ENCODE assay signal across 7 cellular contexts in the genomic region with DNA sequence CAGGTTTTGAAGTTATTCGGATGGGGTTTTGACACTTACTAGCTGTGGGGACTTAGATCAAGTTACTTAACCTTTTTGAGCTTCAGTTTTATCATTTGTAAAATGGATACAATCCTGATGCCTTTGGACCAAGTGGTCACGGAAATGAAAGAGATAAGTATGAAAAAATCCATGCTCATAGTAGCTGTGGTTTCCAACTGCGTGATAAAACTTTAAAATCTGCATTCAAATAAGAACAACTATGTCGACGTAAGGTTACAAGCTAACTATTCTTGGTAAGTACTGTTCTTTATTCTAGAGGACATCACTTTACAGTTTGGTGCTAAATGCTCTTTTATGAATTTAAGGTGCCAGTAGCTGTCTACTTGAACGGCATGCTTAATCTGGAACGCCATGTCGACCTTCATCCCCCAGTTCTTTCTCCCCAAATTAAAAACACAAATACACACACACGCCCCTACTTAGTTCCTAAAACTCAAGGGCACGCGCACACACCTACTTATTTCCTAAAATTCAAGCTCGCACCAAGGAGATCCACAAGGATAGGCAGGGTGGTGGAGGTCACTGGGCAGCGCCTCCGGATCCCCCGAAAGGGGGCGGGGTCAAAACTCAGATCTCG. TPM values are rescaled to one million over a fixed set of nuclear protein-coding genes. Genes with fewer than 3 reads are reported as not detected.
DNase-seq lines count a peak whose midpoint lies in the region; ATAC-seq and TF ChIP-seq lines count a peak whose summit lies in the region.

No MANE protein-coding gene starts in this region.

- H3K27ac Mint-ChIP-seq in activated CD8-positive, alpha-beta T cell treated with anti-CD3 and anti-CD28 coated beads, Interleukin-2, amount 10 ng/mL, durations not matched to agents 7 days and 5 days = peak overlapping the region; percentile 93
- H3K27ac Mint-ChIP-seq in stimulated activated effector memory CD8-positive, alpha-beta T cell treated with anti-CD3 and anti-CD28 coated beads, Interleukin-12 subunit alpha, Interleukin-12 subunit beta, amount 100 ng/mL, for 72 hours = peak overlapping the region; percentile 100

- CTCF ChIA-PET in HEK293 (lab: Yijun Ruan, JAX) = interaction anchor here (0.6 to 3.8 kb wide), 9 partner anchors 10 to 547 kb away, joined by 3 to 18 read pairs (median 5); no protein-coding TSS in a partner anchor
- CTCF ChIA-PET in activated CD8-positive, alpha-beta T cell treated with anti-CD3 and anti-CD28 coated beads, Interleukin-2, amount 10 ng/mL, durations not matched to agents 7 days and 5 days (lab: Charles Lee) = interaction anchor here (0.6 to 5.8 kb wide), 22 partner anchors 8 to 260 kb away, joined by 3 to 41 read pairs (median 6); a partner anchor contains a TSS

- no peak for DNase-seq in activated CD8-positive, alpha-beta T cell treated with anti-CD3 and anti-CD28 coated beads, Interleukin-2, amount 10 ng/mL, durations not matched to agents 7 days and 5 days
- no peak for DNase-seq in stimulated activated effector memory CD8-positive, alpha-beta T cell treated with anti-CD3 and anti-CD28 coated beads, Interleukin-12 subunit alpha, Interleukin-12 subunit beta, amount 100 ng/mL, for 72 hours (ENCODE audit: low spot score in 2 of 2)
- DNase-seq in DMS53 treated with DMSO at 0.1 percent for 48 hours (lab: John Stamatoyannopoulos, UW; ENCODE audit: unreplicated experiment) (no peak), NCI-H2227 (lab: John Stamatoyannopoulos, UW; ENCODE audit: unreplicated experiment) (no peak)

- H3K36me3 ChIP-seq in HEK293 (ENCODE audit: control insufficient read depth in 2 of 2, insufficient read depth in 1 of 2, low read length in 2 of 2) = peaks cover 0 to 15% of the 10 kb centered on the region in 2 experiments; a peak in 1 of 3 replicates

- peak overlapping the region; percentile 95; the same call in 1 of the 2 replicates for H3K27ac ChIP-seq in HEK293 (ENCODE audit: extremely low read depth, low read depth, low read length)

- POLR2A ChIA-PET in HEK293 (lab: Yijun Ruan, JAX) = interaction anchor here (0.6 to 3.4 kb wide), 27 partner anchors 10 to 288 kb away, joined by 3 to 42 read pairs (median 6); a partner anchor contains a TSS
- POLR2A ChIA-PET in activated CD8-positive, alpha-beta T cell treated with anti-CD3 and anti-CD28 coated beads, Interleukin-2, amount 10 ng/mL, durations not matched to agents 7 days and 5 days (lab: Charles Lee) = interaction anchor here (0.6 to 2.8 kb wide), 48 partner anchors 10 to 1200 kb away, joined by 3 to 66 read pairs (median 4); a partner anchor contains a TSS

- peaks cover 38% of the 10 kb centered on the region for H3K36me3 Mint-ChIP-seq in activated CD8-positive, alpha-beta T cell treated with anti-CD3 and anti-CD28 coated beads, Interleukin-2, amount 10 ng/mL, durations not matched to agents 7 days and 5 days (ENCODE audit: low read depth)
- H3K36me3 Mint-ChIP-seq in stimulated activated effector memory CD8-positive, alpha-beta T cell treated with anti-CD3 and anti-CD28 coated beads, Interleukin-12 subunit alpha, Interleukin-12 subunit beta, amount 100 ng/mL, for 72 hours = peaks cover 39% of the 10 kb centered on the region

- no peaks in the 10 kb centered on the region for H3K9me3 ChIP-seq in HEK293 (ENCODE audit: control insufficient read depth, insufficient read depth, low read depth, low read length)

- H3K27me3 Mint-ChIP-seq in activated CD8-positive, alpha-beta T cell treated with anti-CD3 and anti-CD28 coated beads, Interleukin-2, amount 10 ng/mL, durations not matched to agents 7 days and 5 days (ENCODE audit: low read depth) = no peaks in the 10 kb centered on the region

- no peak for ATAC-seq in activated CD8-positive, alpha-beta T cell treated with anti-CD3 and anti-CD28 coated beads, Interleukin-2, amount 10 ng/mL, durations not matched to agents 7 days and 5 days
- ATAC-seq in stimulated activated effector memory CD8-positive, alpha-beta T cell treated with anti-CD3 and anti-CD28 coated beads, Interleukin-12 subunit alpha, Interleukin-12 subunit beta, amount 100 ng/mL, for 72 hours = no peak
- no peak for ATAC-seq in GM21367 (IDR thresholded peaks at IDR 0.05; ENCODE audit: unreplicated experiment)

- peak overlapping the region; percentile 87 for H3K4me3 Mint-ChIP-seq in activated CD8-positive, alpha-beta T cell treated with anti-CD3 and anti-CD28 coated beads, Interleukin-2, amount 10 ng/mL, durations not matched to agents 7 days and 5 days
- H3K4me3 Mint-ChIP-seq in stimulated activated effector memory CD8-positive, alpha-beta T cell treated with anti-CD3 and anti-CD28 coated beads, Interleukin-12 subunit alpha, Interleukin-12 subunit beta, amount 100 ng/mL, for 72 hours = peak overlapping the region; percentile 84

- TF ChIP-seq CTCF in HEK293 (tag by site-specific recombination; IDR thresholded peaks at IDR 0.05) = no peak

- H3K9me3 Mint-ChIP-seq in activated CD8-positive, alpha-beta T cell treated with anti-CD3 and anti-CD28 coated beads, Interleukin-2, amount 10 ng/mL, durations not matched to agents 7 days and 5 days (ENCODE audit: insufficient read depth) = no peaks in the 10 kb centered on the region
- no peaks in the 10 kb centered on the region for H3K9me3 Mint-ChIP-seq in stimulated activated effector memory CD8-positive, alpha-beta T cell treated with anti-CD3 and anti-CD28 coated beads, Interleukin-12 subunit alpha, Interleukin-12 subunit beta, amount 100 ng/mL, for 72 hours

- H3K4me3 ChIP-seq in HEK293 (ENCODE audit: low read depth, low read length) = peak overlapping the region; percentile 97
- H3K4me3 ChIP-seq in iPS-11a (ENCODE audit: low read depth, low read length) = peak overlapping the region; percentile 72

- H3K4me1 ChIP-seq in HEK293 (ENCODE audit: control insufficient read depth, insufficient read depth, low read length) = peaks cover 11% of the 10 kb centered on the region; the same call in 1 of the 2 replicates

- peaks cover 45% of the 10 kb centered on the region for H3K4me1 Mint-ChIP-seq in activated CD8-positive, alpha-beta T cell treated with anti-CD3 and anti-CD28 coated beads, Interleukin-2, amount 10 ng/mL, durations not matched to agents 7 days and 5 days (ENCODE audit: low read depth)
- peaks cover 52% of the 10 kb centered on the region for H3K4me1 Mint-ChIP-seq in stimulated activated effector memory CD8-positive, alpha-beta T cell treated with anti-CD3 and anti-CD28 coated beads, Interleukin-12 subunit alpha, Interleukin-12 subunit beta, amount 100 ng/mL, for 72 hours

TF ChIP-seq in HEK293, 187 proteins besides CTCF, POLR2A, EP300 and RAD21 (continues in another document):
- TF ChIP-seq PRDM1 (tag by site-specific recombination; IDR thresholded peaks at IDR 0.05) = no peak
- no peak for TF ChIP-seq ZNF558 (tag by site-specific recombination; IDR thresholded peaks at IDR 0.05)
- TF ChIP-seq KLF9 (tag by site-specific recombination; IDR thresholded peaks at IDR 0.05; ENCODE audit: low read depth) = no peak; the same call in 1 of the 2 replicates
- peak; percentile 51 for TF ChIP-seq SETDB1 (IDR thresholded peaks at IDR 0.05; ENCODE audit: insufficient read length, low read length)
- TF ChIP-seq, protein P1, sequence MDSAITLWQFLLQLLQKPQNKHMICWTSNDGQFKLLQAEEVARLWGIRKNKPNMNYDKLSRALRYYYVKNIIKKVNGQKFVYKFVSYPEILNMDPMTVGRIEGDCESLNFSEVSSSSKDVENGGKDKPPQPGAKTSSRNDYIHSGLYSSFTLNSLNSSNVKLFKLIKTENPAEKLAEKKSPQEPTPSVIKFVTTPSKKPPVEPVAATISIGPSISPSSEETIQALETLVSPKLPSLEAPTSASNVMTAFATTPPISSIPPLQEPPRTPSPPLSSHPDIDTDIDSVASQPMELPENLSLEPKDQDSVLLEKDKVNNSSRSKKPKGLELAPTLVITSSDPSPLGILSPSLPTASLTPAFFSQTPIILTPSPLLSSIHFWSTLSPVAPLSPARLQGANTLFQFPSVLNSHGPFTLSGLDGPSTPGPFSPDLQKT (IDR thresholded peaks at IDR 0.05; ENCODE audit: borderline replicate concordance, low read depth, low read length) = no peak
- no peak for TF ChIP-seq KLF16 (tag by site-specific recombination; IDR thresholded peaks at IDR 0.05)
- TF ChIP-seq ZNF175 (tag by site-specific recombination; IDR thresholded peaks at IDR 0.05) = no peak
- TF ChIP-seq ZBTB17 (tag by site-specific recombination; IDR thresholded peaks at IDR 0.05) = no peak
- no peak for TF ChIP-seq ZNF768 (tag by site-specific recombination; IDR thresholded peaks at IDR 0.05)
- no peak for TF ChIP-seq ZNF274 (IDR thresholded peaks at IDR 0.05; ENCODE audit: low read length)
- no peak for TF ChIP-seq ZNF274 (tag by site-specific recombination; IDR thresholded peaks at IDR 0.05; ENCODE audit: borderline replicate concordance)
- peak; percentile 75 for TF ChIP-seq TRIM28 (IDR thresholded peaks at IDR 0.05; ENCODE audit: borderline replicate concordance, low read length)
- TF ChIP-seq ZNF707 (tag by site-specific recombination; IDR thresholded peaks at IDR 0.05) = no peak
- no peak for TF ChIP-seq SP2 (tag by site-specific recombination; IDR thresholded peaks at IDR 0.05)
- TF ChIP-seq, protein P2, sequence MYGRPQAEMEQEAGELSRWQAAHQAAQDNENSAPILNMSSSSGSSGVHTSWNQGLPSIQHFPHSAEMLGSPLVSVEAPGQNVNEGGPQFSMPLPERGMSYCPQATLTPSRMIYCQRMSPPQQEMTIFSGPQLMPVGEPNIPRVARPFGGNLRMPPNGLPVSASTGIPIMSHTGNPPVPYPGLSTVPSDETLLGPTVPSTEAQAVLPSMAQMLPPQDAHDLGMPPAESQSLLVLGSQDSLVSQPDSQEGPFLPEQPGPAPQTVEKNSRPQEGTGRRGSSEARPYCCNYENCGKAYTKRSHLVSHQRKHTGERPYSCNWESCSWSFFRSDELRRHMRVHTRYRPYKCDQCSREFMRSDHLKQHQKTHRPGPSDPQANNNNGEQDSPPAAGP (tag by site-specific recombination; IDR thresholded peaks at IDR 0.05) = no peak

RNA-seq across cellular contexts. Expression of a gene that starts 0.5 kb away (rescaled TPM):
- total RNA-seq in activated CD8-positive, alpha-beta T cell treated with anti-CD3 and anti-CD28 coated beads, Interleukin-2, amount 10 ng/mL, durations not matched to agents 7 days and 5 days = 10 to 100 TPM; 71.5 to 74.4 TPM

RNA-seq across cellular contexts. Expression of a gene that starts 25.5 kb away (rescaled TPM):
- 1 to 10 TPM; 4.7 to 6.2 TPM for total RNA-seq in activated CD8-positive, alpha-beta T cell treated with anti-CD3 and anti-CD28 coated beads, Interleukin-2, amount 10 ng/mL, durations not matched to agents 7 days and 5 days
